Comparison of ENCODE assay signal across 1 cellular context in the genomic region with DNA sequence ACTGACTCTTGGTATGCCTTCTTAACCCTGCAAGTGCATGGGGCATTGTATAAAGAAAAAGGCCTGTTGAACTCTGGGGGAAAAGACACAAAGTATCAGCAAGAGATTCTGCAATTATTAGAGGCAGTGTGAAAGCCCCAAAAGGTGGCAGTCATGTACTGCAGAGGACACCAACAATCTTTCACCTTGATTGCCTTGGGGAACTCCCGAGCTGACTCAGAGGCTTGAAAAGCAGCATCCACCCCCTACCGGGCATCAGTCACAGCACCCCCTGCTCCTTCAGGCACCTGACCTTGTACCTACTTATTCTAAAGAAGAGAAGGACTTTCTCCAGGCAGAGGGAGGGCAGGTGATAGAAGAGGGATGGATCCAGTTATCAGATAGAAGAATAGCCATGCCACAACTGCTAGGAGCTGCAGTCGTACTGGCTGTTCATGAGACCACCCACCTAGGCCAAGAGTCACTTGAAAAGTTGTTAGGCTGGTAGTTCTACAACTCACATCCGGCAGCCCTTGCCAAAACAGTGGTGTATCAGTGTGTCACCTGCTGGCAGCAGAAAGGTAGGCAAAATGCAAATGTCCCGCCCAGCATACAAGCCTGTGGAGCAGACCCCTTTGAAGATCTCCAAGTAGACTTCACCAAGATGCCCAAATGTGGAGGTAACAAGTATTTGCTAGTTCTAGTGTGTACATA.
TF ChIP-seq lines count a peak whose summit lies in the region.

No MANE protein-coding gene starts in this region.

TF ChIP-seq in H1, 55 proteins besides CTCF, POLR2A, EP300 and RAD21 (continued from another document):
- TF ChIP-seq, protein P1, sequence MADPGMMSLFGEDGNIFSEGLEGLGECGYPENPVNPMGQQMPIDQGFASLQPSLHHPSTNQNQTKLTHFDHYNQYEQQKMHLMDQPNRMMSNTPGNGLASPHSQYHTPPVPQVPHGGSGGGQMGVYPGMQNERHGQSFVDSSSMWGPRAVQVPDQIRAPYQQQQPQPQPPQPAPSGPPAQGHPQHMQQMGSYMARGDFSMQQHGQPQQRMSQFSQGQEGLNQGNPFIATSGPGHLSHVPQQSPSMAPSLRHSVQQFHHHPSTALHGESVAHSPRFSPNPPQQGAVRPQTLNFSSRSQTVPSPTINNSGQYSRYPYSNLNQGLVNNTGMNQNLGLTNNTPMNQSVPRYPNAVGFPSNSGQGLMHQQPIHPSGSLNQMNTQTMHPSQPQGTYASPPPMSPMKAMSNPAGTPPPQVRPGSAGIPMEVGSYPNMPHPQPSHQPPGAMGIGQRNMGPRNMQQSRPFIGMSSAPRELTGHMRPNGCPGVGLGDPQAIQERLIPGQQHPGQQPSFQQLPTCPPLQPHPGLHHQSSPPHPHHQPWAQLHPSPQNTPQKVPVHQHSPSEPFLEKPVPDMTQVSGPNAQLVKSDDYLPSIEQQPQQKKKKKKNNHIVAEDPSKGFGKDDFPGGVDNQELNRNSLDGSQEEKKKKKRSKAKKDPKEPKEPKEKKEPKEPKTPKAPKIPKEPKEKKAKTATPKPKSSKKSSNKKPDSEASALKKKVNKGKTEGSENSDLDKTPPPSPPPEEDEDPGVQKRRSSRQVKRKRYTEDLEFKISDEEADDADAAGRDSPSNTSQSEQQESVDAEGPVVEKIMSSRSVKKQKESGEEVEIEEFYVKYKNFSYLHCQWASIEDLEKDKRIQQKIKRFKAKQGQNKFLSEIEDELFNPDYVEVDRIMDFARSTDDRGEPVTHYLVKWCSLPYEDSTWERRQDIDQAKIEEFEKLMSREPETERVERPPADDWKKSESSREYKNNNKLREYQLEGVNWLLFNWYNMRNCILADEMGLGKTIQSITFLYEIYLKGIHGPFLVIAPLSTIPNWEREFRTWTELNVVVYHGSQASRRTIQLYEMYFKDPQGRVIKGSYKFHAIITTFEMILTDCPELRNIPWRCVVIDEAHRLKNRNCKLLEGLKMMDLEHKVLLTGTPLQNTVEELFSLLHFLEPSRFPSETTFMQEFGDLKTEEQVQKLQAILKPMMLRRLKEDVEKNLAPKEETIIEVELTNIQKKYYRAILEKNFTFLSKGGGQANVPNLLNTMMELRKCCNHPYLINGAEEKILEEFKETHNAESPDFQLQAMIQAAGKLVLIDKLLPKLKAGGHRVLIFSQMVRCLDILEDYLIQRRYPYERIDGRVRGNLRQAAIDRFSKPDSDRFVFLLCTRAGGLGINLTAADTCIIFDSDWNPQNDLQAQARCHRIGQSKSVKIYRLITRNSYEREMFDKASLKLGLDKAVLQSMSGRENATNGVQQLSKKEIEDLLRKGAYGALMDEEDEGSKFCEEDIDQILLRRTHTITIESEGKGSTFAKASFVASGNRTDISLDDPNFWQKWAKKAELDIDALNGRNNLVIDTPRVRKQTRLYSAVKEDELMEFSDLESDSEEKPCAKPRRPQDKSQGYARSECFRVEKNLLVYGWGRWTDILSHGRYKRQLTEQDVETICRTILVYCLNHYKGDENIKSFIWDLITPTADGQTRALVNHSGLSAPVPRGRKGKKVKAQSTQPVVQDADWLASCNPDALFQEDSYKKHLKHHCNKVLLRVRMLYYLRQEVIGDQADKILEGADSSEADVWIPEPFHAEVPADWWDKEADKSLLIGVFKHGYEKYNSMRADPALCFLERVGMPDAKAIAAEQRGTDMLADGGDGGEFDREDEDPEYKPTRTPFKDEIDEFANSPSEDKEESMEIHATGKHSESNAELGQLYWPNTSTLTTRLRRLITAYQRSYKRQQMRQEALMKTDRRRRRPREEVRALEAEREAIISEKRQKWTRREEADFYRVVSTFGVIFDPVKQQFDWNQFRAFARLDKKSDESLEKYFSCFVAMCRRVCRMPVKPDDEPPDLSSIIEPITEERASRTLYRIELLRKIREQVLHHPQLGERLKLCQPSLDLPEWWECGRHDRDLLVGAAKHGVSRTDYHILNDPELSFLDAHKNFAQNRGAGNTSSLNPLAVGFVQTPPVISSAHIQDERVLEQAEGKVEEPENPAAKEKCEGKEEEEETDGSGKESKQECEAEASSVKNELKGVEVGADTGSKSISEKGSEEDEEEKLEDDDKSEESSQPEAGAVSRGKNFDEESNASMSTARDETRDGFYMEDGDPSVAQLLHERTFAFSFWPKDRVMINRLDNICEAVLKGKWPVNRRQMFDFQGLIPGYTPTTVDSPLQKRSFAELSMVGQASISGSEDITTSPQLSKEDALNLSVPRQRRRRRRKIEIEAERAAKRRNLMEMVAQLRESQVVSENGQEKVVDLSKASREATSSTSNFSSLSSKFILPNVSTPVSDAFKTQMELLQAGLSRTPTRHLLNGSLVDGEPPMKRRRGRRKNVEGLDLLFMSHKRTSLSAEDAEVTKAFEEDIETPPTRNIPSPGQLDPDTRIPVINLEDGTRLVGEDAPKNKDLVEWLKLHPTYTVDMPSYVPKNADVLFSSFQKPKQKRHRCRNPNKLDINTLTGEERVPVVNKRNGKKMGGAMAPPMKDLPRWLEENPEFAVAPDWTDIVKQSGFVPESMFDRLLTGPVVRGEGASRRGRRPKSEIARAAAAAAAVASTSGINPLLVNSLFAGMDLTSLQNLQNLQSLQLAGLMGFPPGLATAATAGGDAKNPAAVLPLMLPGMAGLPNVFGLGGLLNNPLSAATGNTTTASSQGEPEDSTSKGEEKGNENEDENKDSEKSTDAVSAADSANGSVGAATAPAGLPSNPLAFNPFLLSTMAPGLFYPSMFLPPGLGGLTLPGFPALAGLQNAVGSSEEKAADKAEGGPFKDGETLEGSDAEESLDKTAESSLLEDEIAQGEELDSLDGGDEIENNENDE (IDR thresholded peaks at IDR 0.05; ENCODE audit: insufficient replicate concordance, low read length) = no peak
- TF ChIP-seq SIX5 (IDR thresholded peaks at IDR 0.05; ENCODE audit: low read depth, low read length) (no peak), HDAC2 (IDR thresholded peaks at IDR 0.05; ENCODE audit: borderline replicate concordance in 1 of 2, low read depth in 2 of 2, low read length in 2 of 2) (no peak), PHF8 (conservative IDR thresholded peaks at IDR 0.05; ENCODE audit: low read depth, low read length) (no peak), RNF2 (IDR thresholded peaks at IDR 0.05; ENCODE audit: borderline replicate concordance, low read depth, low read length, missing control alignments, poor library complexity, severe bottlenecking) (no peak), CHD1 (IDR thresholded peaks at IDR 0.05; ENCODE audit: low read depth, low read length) (no peak), GABPA (IDR thresholded peaks at IDR 0.05; ENCODE audit: borderline replicate concordance, insufficient read depth, low read length) (no peak), NANOG (IDR thresholded peaks at IDR 0.05; ENCODE audit: insufficient read depth, low read depth, low read length, poor library complexity, severe bottlenecking) (no peak), BCL11A (IDR thresholded peaks at IDR 0.05; ENCODE audit: low read depth in 2 of 2, low read length in 2 of 2) (no peak)
